1 cellular context compared by ENCODE assay signal in genomic region chr11:117629891-117630538, GRCh38.
TF ChIP-seq lines count a peak whose summit lies in the region.

No MANE protein-coding gene starts in this region.

TF ChIP-seq in H1, 55 proteins besides CTCF, POLR2A, EP300 and RAD21 (continued from another document):
- TF ChIP-seq E2F6 (IDR thresholded peaks at IDR 0.05): peak; percentile 50; the same call in 1 of the 2 replicates
TF ChIP-seq in H1: peak in this region for 2.
